Comparison of ENCODE assay signal across 18 cellular contexts in genomic region chr5:55104036-55104767, GRCh38. TPM values are rescaled to one million over a fixed set of nuclear protein-coding genes. Genes with fewer than 3 reads are reported as not detected.
DNase-seq lines count a peak whose midpoint lies in the region; TF ChIP-seq lines count a peak whose summit lies in the region.
"Had no signal": no experiment of that assay in that cellular context is flagged by ENCODE, and none has a peak within 500 bp of the region (broad histone marks: within the 10 kb centered on the region; RNA-seq: fewer than 3 reads in every experiment).

No MANE protein-coding gene starts in this region.

- no peaks in the 10 kb centered on the region for H3K4me1 ChIP-seq in trophoblast cell (ENCODE audit: control insufficient read depth in 1 of 2, insufficient read depth in 2 of 2, low read length in 2 of 2)
- H3K4me1 ChIP-seq: BE2C, SJSA1 had no signal

- WGBS in trophoblast cell (ENCODE audit: extremely low coverage, insufficient coverage, insufficient read length): no CpG with 5 or more reads among the region's 2 CpGs

- no peak overlapping the region for H3K4me2 ChIP-seq in trophoblast cell (ENCODE audit: low read length)

- peak; percentile 14 for DNase-seq in AG08395 (ENCODE audit: low spot score)
- peak; percentile 5 for DNase-seq in ELF-1 (ENCODE audit: low read depth, low spot score)
- no peak for DNase-seq in activated CD4-positive, alpha-beta memory T cell treated with anti-CD3 and anti-CD28 coated beads for 36 hours
- peak; percentile 20 to 57 for DNase-seq in foreskin fibroblast
- DNase-seq in RPMI8226: no peak
- no peak for DNase-seq in CD14-positive monocyte (ENCODE audit: low spot score)
- no peak for DNase-seq in trophoblast cell
- DNase-seq in cerebellar cortex (ENCODE audit: low spot score): no peak
- DNase-seq: BE2C, glutamatergic neuron, kidney glomerular epithelial cell, MG63, naive B cell, NCI-H2081 treated with DMSO at 0.1 percent for 48 hours, right cardiac atrium, WERI-Rb-1 had no signal

- no peak overlapping the region for H3K18ac ChIP-seq in trophoblast cell (ENCODE audit: low read length)

- H3K23ac ChIP-seq in trophoblast cell (ENCODE audit: low read length): no peak overlapping the region

- peak overlapping the region; percentile 40 for H3K27ac Mint-ChIP-seq in activated CD4-positive, alpha-beta memory T cell treated with anti-CD3 and anti-CD28 coated beads for 36 hours
- H3K27ac Mint-ChIP-seq in CD14-positive monocyte: no peak overlapping the region
- H3K27ac Mint-ChIP-seq: brain, naive B cell had no signal

- peak overlapping the region; percentile 59 for H3K4me3 Mint-ChIP-seq in activated CD4-positive, alpha-beta memory T cell treated with anti-CD3 and anti-CD28 coated beads for 36 hours
- H3K4me3 Mint-ChIP-seq in CD14-positive monocyte: no peak overlapping the region
- H3K4me3 Mint-ChIP-seq: brain, naive B cell had no signal

- no peaks in the 10 kb centered on the region for H3K27me3 ChIP-seq in trophoblast cell (ENCODE audit: insufficient read depth, low read length)
- H3K27me3 ChIP-seq: BE2C, MG63, SJSA1 had no signal

- no peak overlapping the region for H2BK120ac ChIP-seq in trophoblast cell (ENCODE audit: insufficient read depth, low read length, poor library complexity)

- H3K4me3 ChIP-seq in foreskin fibroblast (ENCODE audit: low read depth in 1 of 2, low read length in 2 of 2) (no peak overlapping the region), trophoblast cell (ENCODE audit: low read depth, low read length) (no peak overlapping the region)
- H3K4me3 ChIP-seq: MG63, SJSA1 had no signal

- no peaks in the 10 kb centered on the region for H3K36me3 ChIP-seq in trophoblast cell (ENCODE audit: control insufficient read depth in 1 of 2, insufficient read depth in 2 of 2, low read length in 2 of 2)
- H3K36me3 ChIP-seq: BE2C, MG63, SJSA1, WERI-Rb-1 had no signal

- H2AFZ ChIP-seq in trophoblast cell (ENCODE audit: insufficient read depth, low read length, poor library complexity): no peak overlapping the region

- H3K36me3 Mint-ChIP-seq in activated CD4-positive, alpha-beta memory T cell treated with anti-CD3 and anti-CD28 coated beads for 36 hours: peaks cover 11% of the 10 kb centered on the region
- H3K36me3 Mint-ChIP-seq in CD14-positive monocyte: no peaks in the 10 kb centered on the region
- H3K36me3 Mint-ChIP-seq: brain, naive B cell had no signal

- H3K14ac ChIP-seq in trophoblast cell (ENCODE audit: low read length): no peak overlapping the region

- H2BK5ac ChIP-seq in trophoblast cell (ENCODE audit: low read depth, low read length, poor library complexity): no peak overlapping the region

- no peak overlapping the region for H4K91ac ChIP-seq in trophoblast cell (ENCODE audit: low read depth, low read length)

- H3K27ac ChIP-seq in trophoblast cell (ENCODE audit: low read depth, low read length): no peak overlapping the region
- H3K27ac ChIP-seq: SJSA1, WERI-Rb-1 had no signal

- CTCF ChIA-PET in activated CD4-positive, alpha-beta memory T cell treated with anti-CD3 and anti-CD28 coated beads for 36 hours (lab: Charles Lee): interaction anchor here (0.6 to 1.1 kb wide), 6 partner anchors 42 to 614 kb away, joined by 3 to 4 read pairs (median 3); no protein-coding TSS in a partner anchor

- intact Hi-C loops in activated CD4-positive, alpha-beta memory T cell treated with anti-CD3 and anti-CD28 coated beads for 36 hours (cut with micrococcal nuclease): loop anchor here (2.0 to 5.0 kb wide), 2 partner anchors 37 to 42 kb away; no protein-coding TSS in a partner anchor
- intact Hi-C loops in CD14-positive monocyte (cut with micrococcal nuclease): no loop called here

- no peaks in the 10 kb centered on the region for H3K9me3 ChIP-seq in trophoblast cell (ENCODE audit: insufficient read depth, low read depth, low read length)
- H3K9me3 ChIP-seq: BE2C, MG63, SJSA1 had no signal

- POLR2A ChIA-PET in activated CD4-positive, alpha-beta memory T cell treated with anti-CD3 and anti-CD28 coated beads for 36 hours (lab: Charles Lee): interaction anchor here (1.1 kb wide), 1 partner anchor 67 kb away, joined by 5 read pairs; no protein-coding TSS in a partner anchor

- peaks cover 2% of the 10 kb centered on the region for H3K27me3 Mint-ChIP-seq in activated CD4-positive, alpha-beta memory T cell treated with anti-CD3 and anti-CD28 coated beads for 36 hours
- peaks cover 9 to 16% (median 15%) of the 10 kb centered on the region in 3 donors for H3K27me3 Mint-ChIP-seq in CD14-positive monocyte (ENCODE audit: low read depth in 3 of 3)
- H3K27me3 Mint-ChIP-seq: brain had no signal

- no peak overlapping the region for H4K8ac ChIP-seq in trophoblast cell (ENCODE audit: low read depth, low read length)

- H3K79me2 ChIP-seq in trophoblast cell (ENCODE audit: control insufficient read depth, insufficient read depth, low read length, poor library complexity): no peaks in the 10 kb centered on the region

- H3K4me1 Mint-ChIP-seq in activated CD4-positive, alpha-beta memory T cell treated with anti-CD3 and anti-CD28 coated beads for 36 hours (ENCODE audit: low read depth): peaks cover 51% of the 10 kb centered on the region
- peaks cover 11% of the 10 kb centered on the region for H3K4me1 Mint-ChIP-seq in CD14-positive monocyte

- peaks cover 13% of the 10 kb centered on the region for H3K9me3 Mint-ChIP-seq in activated CD4-positive, alpha-beta memory T cell treated with anti-CD3 and anti-CD28 coated beads for 36 hours
- peaks cover 0 to 8% (median 3%) of the 10 kb centered on the region in 7 donors for H3K9me3 Mint-ChIP-seq in CD14-positive monocyte

- no peaks in the 10 kb centered on the region for H3K79me1 ChIP-seq in trophoblast cell (ENCODE audit: low read length)

- H3K4ac ChIP-seq in trophoblast cell (ENCODE audit: low read depth, low read length): no peak overlapping the region

- no peak overlapping the region for H2AK5ac ChIP-seq in trophoblast cell (ENCODE audit: low read length)

- H4K12ac ChIP-seq in trophoblast cell (ENCODE audit: low read depth, low read length): no peak overlapping the region

- TF ChIP-seq CTCF in foreskin fibroblast (IDR thresholded peaks at IDR 0.05; ENCODE audit: low read depth, low read length) (no peak), CD14-positive monocyte (IDR thresholded peaks at IDR 0.05) (no peak)

- H2BK12ac ChIP-seq in trophoblast cell (ENCODE audit: low read length): no peak overlapping the region

- H3K9ac ChIP-seq in trophoblast cell (ENCODE audit: low read length): no peak overlapping the region

RNA-seq across cellular contexts. Expression of gene GZMA, which starts 1.8 kb away (rescaled TPM):
- total RNA-seq in activated CD4-positive, alpha-beta memory T cell treated with anti-CD3 and anti-CD28 coated beads for 36 hours: 10 to 100 TPM; 13.7 to 16.9 TPM
- polyA plus RNA-seq in CD14-positive monocyte: 1 to 10 TPM; 2.3 to 2.6 TPM
- not detected in 2 replicates for polyA plus RNA-seq in trophoblast cell (2013)
- total RNA-seq: SJSA1 had no signal

RNA-seq across cellular contexts. Expression of gene GPX8, which starts 55.8 kb away (rescaled TPM):
- total RNA-seq in activated CD4-positive, alpha-beta memory T cell treated with anti-CD3 and anti-CD28 coated beads for 36 hours: not detected
- not detected for polyA plus RNA-seq in CD14-positive monocyte
- 78.1 and 79.4 TPM in 2 replicates for polyA plus RNA-seq in trophoblast cell (2013)

Comparison
In these comparisons a context has a peak if more than half of its experiments do, and no peak if none do; other contexts are left out.
1. DNase-seq: peak in AG08395 (single experiment), ELF-1 (single experiment) and foreskin fibroblast (2 of 2); none in activated CD4-positive, alpha-beta memory T cell treated with anti-CD3 and anti-CD28 coated beads for 36 hours (single experiment), RPMI8226 (single experiment), CD14-positive monocyte (single experiment), trophoblast cell (0 of 2) and cerebellar cortex (single experiment).